ENCODE assay signal across 12 cellular contexts in the genomic region with DNA sequence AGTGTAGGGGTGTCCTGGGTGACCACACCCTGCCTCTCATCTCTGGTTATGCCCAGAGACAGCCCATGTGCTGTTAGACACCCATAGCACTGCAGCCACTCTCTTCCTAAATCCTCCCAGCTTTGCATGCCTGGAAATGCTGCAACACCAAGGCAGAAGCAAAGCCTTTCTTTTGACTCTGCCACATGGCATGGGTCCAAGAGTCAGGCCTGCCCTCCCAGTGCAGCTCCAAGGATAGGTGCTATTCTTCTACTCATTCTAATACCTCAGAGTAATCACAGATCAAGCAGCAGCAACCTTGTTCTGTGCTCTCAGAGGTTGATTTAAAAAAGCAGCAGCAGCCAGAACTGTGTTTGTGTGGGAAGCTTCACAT. TPM values are rescaled to one million over a fixed set of nuclear protein-coding genes. Genes with fewer than 3 reads are reported as not detected.
DNase-seq lines count a peak whose midpoint lies in the region; ATAC-seq and TF ChIP-seq lines count a peak whose summit lies in the region.
"Had no signal": no experiment of that assay in that cellular context is flagged by ENCODE, and none has a peak within 500 bp of the region (broad histone marks: within the 10 kb centered on the region; RNA-seq: fewer than 3 reads in every experiment).

No MANE protein-coding gene starts in this region.

- no peak overlapping the region for H3K27ac ChIP-seq in GM23338 (ENCODE audit: low read depth)
- peak overlapping the region; percentile 76 for H3K27ac ChIP-seq in epithelial cell of prostate
- H3K27ac ChIP-seq in aorta (ENCODE audit: low read depth in 1 of 2, low read length in 2 of 2), result no peak overlapping the region

- TF ChIP-seq CTCF in GM23338 (conservative IDR thresholded peaks at IDR 0.05; ENCODE audit: low read depth in 2 of 2), result no peak
- no peak for TF ChIP-seq CTCF in mucosa of descending colon (IDR thresholded peaks at IDR 0.05)

- H3K36me3 ChIP-seq in GM23338 (ENCODE audit: insufficient read depth) (no peaks in the 10 kb centered on the region), mucosa of descending colon (ENCODE audit: low read depth) (no peaks in the 10 kb centered on the region), aorta (ENCODE audit: control insufficient read depth in 1 of 2, insufficient read depth in 2 of 2, low read length in 1 of 2) (no peaks in the 10 kb centered on the region)

- no peaks in the 10 kb centered on the region for H3K36me3 Mint-ChIP-seq in GM23338 (ENCODE audit: low read depth)
- H3K36me3 Mint-ChIP-seq: activated naive CD4-positive, alpha-beta T cell treated with anti-CD3 and anti-CD28 coated beads, Interleukin-2, amount 50 U/mL, for 24 hours had no signal

- H3F3A ChIP-seq in GM23338 (replicated peaks; ENCODE audit: low read depth), result no peaks in the 10 kb centered on the region

- H3K27ac Mint-ChIP-seq in GM23338, result no peak overlapping the region
- H3K27ac Mint-ChIP-seq: activated naive CD4-positive, alpha-beta T cell treated with anti-CD3 and anti-CD28 coated beads, Interleukin-2, amount 50 U/mL, for 24 hours; dendritic cell treated with granulocyte-macrophage colony-stimulating factor and Interleukin-4, amounts not matched to agents 40 ng/mL and 50 ng/mL, for 4 days had no signal

- H3K9me3 ChIP-seq in mucosa of descending colon, result no peaks in the 10 kb centered on the region
- H3K9me3 ChIP-seq in aorta (ENCODE audit: control insufficient read depth, low read length), result no peaks in the 10 kb centered on the region

- no peak overlapping the region for H3K4me3 ChIP-seq in GM23338
- H3K4me3 ChIP-seq in mucosa of descending colon, result no peak overlapping the region
- H3K4me3 ChIP-seq in aorta (ENCODE audit: low read length in 2 of 2), result no peak overlapping the region

- no peaks in the 10 kb centered on the region for H4K20me1 ChIP-seq in GM23338 (replicated peaks; ENCODE audit: insufficient read depth)

- H3K27me3 ChIP-seq in GM23338 (ENCODE audit: insufficient read depth) (no peaks in the 10 kb centered on the region), aorta (ENCODE audit: control insufficient read depth in 1 of 2, insufficient read depth in 2 of 2, low read length in 1 of 2) (no peaks in the 10 kb centered on the region)

- DNase-seq in GM23338 (ENCODE audit: low spot score) (no peak), NCI-H69 (lab: John Stamatoyannopoulos, UW) (peak; percentile 82), epithelial cell of prostate (ENCODE audit: low read depth, low spot score) (no peak), mucosa of descending colon (peak in 1 of 3 donors; percentile 10), retina (no peak), aorta (no peak)
- DNase-seq: substantia nigra, T-helper 1 cell had no signal

- no peak for ATAC-seq in GM23338
- peak; percentile 13 for ATAC-seq in mucosa of descending colon
- ATAC-seq in HG03108 (IDR thresholded peaks at IDR 0.05; ENCODE audit: unreplicated experiment), result no peak
- no peak for ATAC-seq in aorta (ENCODE audit: low FRiP score)

- intact Hi-C loops in mucosa of descending colon (cut with DNase I, micrococcal nuclease), result no loop called here
- intact Hi-C loops in aorta (cut with DNase I), result no loop called here

- no peaks in the 10 kb centered on the region for H3K79me2 ChIP-seq in GM23338 (replicated peaks; ENCODE audit: insufficient read depth)

- no peak overlapping the region for H3K4me3 Mint-ChIP-seq in GM23338
- H3K4me3 Mint-ChIP-seq: activated naive CD4-positive, alpha-beta T cell treated with anti-CD3 and anti-CD28 coated beads, Interleukin-2, amount 50 U/mL, for 24 hours; dendritic cell treated with granulocyte-macrophage colony-stimulating factor and Interleukin-4, amounts not matched to agents 40 ng/mL and 50 ng/mL, for 4 days had no signal

- peaks cover 6% of the 10 kb centered on the region for H3K27me3 Mint-ChIP-seq in GM23338 (ENCODE audit: insufficient read depth, low read depth, poor library complexity)
- H3K27me3 Mint-ChIP-seq: activated naive CD4-positive, alpha-beta T cell treated with anti-CD3 and anti-CD28 coated beads, Interleukin-2, amount 50 U/mL, for 24 hours; dendritic cell treated with granulocyte-macrophage colony-stimulating factor and Interleukin-4, amounts not matched to agents 40 ng/mL and 50 ng/mL, for 4 days had no signal

- H3K4me2 ChIP-seq in GM23338, result no peak overlapping the region

- H3K4me1 Mint-ChIP-seq in GM23338, result peaks cover 21% of the 10 kb centered on the region

- H3K9me3 Mint-ChIP-seq in GM23338, result no peaks in the 10 kb centered on the region
- H3K9me3 Mint-ChIP-seq: activated naive CD4-positive, alpha-beta T cell treated with anti-CD3 and anti-CD28 coated beads, Interleukin-2, amount 50 U/mL, for 24 hours; dendritic cell treated with granulocyte-macrophage colony-stimulating factor and Interleukin-4, amounts not matched to agents 40 ng/mL and 50 ng/mL, for 4 days had no signal

- H3K4me1 ChIP-seq in GM23338 (ENCODE audit: insufficient read depth) (peaks cover 10% of the 10 kb centered on the region), mucosa of descending colon (ENCODE audit: low read depth) (no peaks in the 10 kb centered on the region), aorta (ENCODE audit: control insufficient read depth in 1 of 2, insufficient read depth in 2 of 2, low read length in 2 of 2) (no peaks in the 10 kb centered on the region)

- no peaks in the 10 kb centered on the region for H3K9me2 ChIP-seq in GM23338 (ENCODE audit: insufficient read depth)

- peak overlapping the region; percentile 92 for H2AFZ ChIP-seq in GM23338

TF ChIP-seq in GM23338, 12 proteins besides CTCF, POLR2A, EP300 and RAD21:
- TF ChIP-seq STAT1 (IDR thresholded peaks at IDR 0.05; ENCODE audit: unreplicated experiment), result no peak
- TF ChIP-seq EZH2 (IDR thresholded peaks at IDR 0.05; ENCODE audit: low read depth, unreplicated experiment), result no peak
- TF ChIP-seq, protein P1, sequence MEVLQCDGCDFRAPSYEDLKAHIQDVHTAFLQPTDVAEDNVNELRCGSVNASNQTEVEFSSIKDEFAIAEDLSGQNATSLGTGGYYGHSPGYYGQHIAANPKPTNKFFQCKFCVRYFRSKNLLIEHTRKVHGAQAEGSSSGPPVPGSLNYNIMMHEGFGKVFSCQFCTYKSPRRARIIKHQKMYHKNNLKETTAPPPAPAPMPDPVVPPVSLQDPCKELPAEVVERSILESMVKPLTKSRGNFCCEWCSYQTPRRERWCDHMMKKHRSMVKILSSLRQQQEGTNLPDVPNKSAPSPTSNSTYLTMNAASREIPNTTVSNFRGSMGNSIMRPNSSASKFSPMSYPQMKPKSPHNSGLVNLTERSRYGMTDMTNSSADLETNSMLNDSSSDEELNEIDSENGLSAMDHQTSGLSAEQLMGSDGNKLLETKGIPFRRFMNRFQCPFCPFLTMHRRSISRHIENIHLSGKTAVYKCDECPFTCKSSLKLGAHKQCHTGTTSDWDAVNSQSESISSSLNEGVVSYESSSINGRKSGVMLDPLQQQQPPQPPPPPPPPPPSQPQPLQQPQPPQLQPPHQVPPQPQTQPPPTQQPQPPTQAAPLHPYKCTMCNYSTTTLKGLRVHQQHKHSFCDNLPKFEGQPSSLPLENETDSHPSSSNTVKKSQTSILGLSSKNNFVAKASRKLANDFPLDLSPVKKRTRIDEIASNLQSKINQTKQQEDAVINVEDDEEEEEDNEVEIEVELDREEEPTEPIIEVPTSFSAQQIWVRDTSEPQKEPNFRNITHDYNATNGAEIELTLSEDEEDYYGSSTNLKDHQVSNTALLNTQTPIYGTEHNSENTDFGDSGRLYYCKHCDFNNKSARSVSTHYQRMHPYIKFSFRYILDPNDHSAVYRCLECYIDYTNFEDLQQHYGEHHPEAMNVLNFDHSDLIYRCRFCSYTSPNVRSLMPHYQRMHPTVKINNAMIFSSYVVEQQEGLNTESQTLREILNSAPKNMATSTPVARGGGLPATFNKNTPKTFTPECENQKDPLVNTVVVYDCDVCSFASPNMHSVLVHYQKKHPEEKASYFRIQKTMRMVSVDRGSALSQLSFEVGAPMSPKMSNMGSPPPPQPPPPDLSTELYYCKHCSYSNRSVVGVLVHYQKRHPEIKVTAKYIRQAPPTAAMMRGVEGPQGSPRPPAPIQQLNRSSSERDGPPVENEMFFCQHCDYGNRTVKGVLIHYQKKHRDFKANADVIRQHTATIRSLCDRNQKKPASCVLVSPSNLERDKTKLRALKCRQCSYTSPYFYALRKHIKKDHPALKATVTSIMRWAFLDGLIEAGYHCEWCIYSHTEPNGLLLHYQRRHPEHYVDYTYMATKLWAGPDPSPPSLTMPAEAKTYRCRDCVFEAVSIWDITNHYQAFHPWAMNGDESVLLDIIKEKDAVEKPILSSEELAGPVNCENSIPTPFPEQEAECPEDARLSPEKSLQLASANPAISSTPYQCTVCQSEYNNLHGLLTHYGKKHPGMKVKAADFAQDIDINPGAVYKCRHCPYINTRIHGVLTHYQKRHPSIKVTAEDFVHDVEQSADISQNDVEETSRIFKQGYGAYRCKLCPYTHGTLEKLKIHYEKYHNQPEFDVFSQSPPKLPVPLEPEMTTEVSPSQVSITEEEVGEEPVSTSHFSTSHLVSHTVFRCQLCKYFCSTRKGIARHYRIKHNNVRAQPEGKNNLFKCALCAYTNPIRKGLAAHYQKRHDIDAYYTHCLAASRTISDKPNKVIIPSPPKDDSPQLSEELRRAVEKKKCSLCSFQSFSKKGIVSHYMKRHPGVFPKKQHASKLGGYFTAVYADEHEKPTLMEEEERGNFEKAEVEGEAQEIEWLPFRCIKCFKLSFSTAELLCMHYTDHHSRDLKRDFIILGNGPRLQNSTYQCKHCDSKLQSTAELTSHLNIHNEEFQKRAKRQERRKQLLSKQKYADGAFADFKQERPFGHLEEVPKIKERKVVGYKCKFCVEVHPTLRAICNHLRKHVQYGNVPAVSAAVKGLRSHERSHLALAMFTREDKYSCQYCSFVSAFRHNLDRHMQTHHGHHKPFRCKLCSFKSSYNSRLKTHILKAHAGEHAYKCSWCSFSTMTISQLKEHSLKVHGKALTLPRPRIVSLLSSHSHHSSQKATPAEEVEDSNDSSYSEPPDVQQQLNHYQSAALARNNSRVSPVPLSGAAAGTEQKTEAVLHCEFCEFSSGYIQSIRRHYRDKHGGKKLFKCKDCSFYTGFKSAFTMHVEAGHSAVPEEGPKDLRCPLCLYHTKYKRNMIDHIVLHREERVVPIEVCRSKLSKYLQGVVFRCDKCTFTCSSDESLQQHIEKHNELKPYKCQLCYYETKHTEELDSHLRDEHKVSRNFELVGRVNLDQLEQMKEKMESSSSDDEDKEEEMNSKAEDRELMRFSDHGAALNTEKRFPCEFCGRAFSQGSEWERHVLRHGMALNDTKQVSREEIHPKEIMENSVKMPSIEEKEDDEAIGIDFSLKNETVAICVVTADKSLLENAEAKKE (CRISPR knock-in tag; IDR thresholded peaks at IDR 0.05), result no peak
- no peak for TF ChIP-seq ZNF114 (CRISPR knock-in tag; IDR thresholded peaks at IDR 0.05)
TF ChIP-seq in GM23338: peak in this region for 0.

RNA-seq across cellular contexts. Expression of a gene that starts 23.4 kb away (rescaled TPM):
- not detected in 2 replicates for total RNA-seq in GM23338 (2014; rRNA removed; shearing (Covaris generic))
- polyA plus RNA-seq in GM23338 (2016; fragmentation: Nextera tagmentation; extraction: Ambion mirVana), result not detected in 2 replicates
- total RNA-seq in mucosa of descending colon, result under 1 TPM in 2 of 3 donors, not detected in 1; 0.35 to 0.73 TPM
- not detected for total RNA-seq in aorta
- polyA plus RNA-seq in aorta, result not detected
- total RNA-seq: LHCN-M2 had no signal

RNA-seq across cellular contexts. Expression of a gene that starts 55.3 kb away (rescaled TPM):
- 63.5 and 73.6 TPM in 2 replicates for total RNA-seq in GM23338 (2014; rRNA removed; shearing (Covaris generic))
- 40.0 and 52.4 TPM in 2 replicates for polyA plus RNA-seq in GM23338 (2016; fragmentation: Nextera tagmentation; extraction: Ambion mirVana)
- total RNA-seq in mucosa of descending colon, result 10 to 100 TPM; 47.1 to 56.4 (median 53.5) TPM
- total RNA-seq in aorta, result 10 to 100 TPM; 33.3 to 38.9 TPM
- polyA plus RNA-seq in aorta, result 10 to 100 TPM in 1 of 2 donors, 1 to 10 TPM in 1; 7.8 to 20.0 TPM
